Comparison of ENCODE assay signal across 9 cellular contexts in genomic region chr11:128503231-128503991, GRCh38.
DNase-seq lines count a peak whose midpoint lies in the region; ATAC-seq and TF ChIP-seq lines count a peak whose summit lies in the region.
"Had no signal": no experiment of that assay in that cellular context is flagged by ENCODE, and none has a peak within 500 bp of the region (broad histone marks: within the 10 kb centered on the region; RNA-seq: fewer than 3 reads in every experiment).

No MANE protein-coding gene starts in this region.

- POLR2A ChIA-PET in T-cell (lab: Charles Lee): interaction anchor here (0.5 to 7.1 kb wide), 17 partner anchors 10 to 342 kb away, joined by 3 to 86 read pairs (median 3); no protein-coding TSS in a partner anchor

- H3K27ac Mint-ChIP-seq in T-cell: peak overlapping the region; percentile 96 to 98

- H3K27ac ChIP-seq in fibroblast of lung (ENCODE audit: insufficient read depth, low read length): peak overlapping the region; percentile 92
- H3K27ac ChIP-seq: BLaER1 had no signal

- no peaks in the 10 kb centered on the region for H3K27me3 Mint-ChIP-seq in T-cell

- H3K27me3 ChIP-seq in fibroblast of lung (ENCODE audit: control insufficient read depth, insufficient read depth, low read length): no peaks in the 10 kb centered on the region
- H3K27me3 ChIP-seq: BLaER1 had no signal

- H3K79me2 ChIP-seq in fibroblast of lung (ENCODE audit: control insufficient read depth, insufficient read depth, low read length): peaks cover 93% of the 10 kb centered on the region

- no peak overlapping the region for H2AFZ ChIP-seq in fibroblast of lung (ENCODE audit: low read length)

- H3K9me3 Mint-ChIP-seq in T-cell: no peaks in the 10 kb centered on the region

- no peaks in the 10 kb centered on the region for H4K20me1 ChIP-seq in fibroblast of lung (ENCODE audit: control insufficient read depth, extremely low read depth, insufficient read depth, low read length)

- H3K4me3 Mint-ChIP-seq in T-cell: peak overlapping the region; percentile 82 to 99 (median 98)

- CTCF ChIA-PET in T-cell (lab: Charles Lee): interaction anchor here (0.8 to 4.9 kb wide), 20 partner anchors 8 to 464 kb away, joined by 3 to 30 read pairs (median 5); no protein-coding TSS in a partner anchor

- H3K4me1 ChIP-seq in fibroblast of lung (ENCODE audit: control insufficient read depth, extremely low read depth, insufficient read depth, low read length): peaks cover 71% of the 10 kb centered on the region

- H3K9me3 ChIP-seq in fibroblast of lung (ENCODE audit: control insufficient read depth, insufficient read depth, low read depth, low read length): no peaks in the 10 kb centered on the region

- peaks cover 96 to 100% (median 97%) of the 10 kb centered on the region in 3 donors for H3K4me1 Mint-ChIP-seq in T-cell

- no peak overlapping the region for H3K4me3 ChIP-seq in fibroblast of lung (replicated peaks in 1 of 4; ENCODE audit: control extremely low read depth in 1 of 4, insufficient read depth in 1 of 4, low read depth in 3 of 4, low read length in 4 of 4)
- H3K4me3 ChIP-seq: BLaER1 had no signal

- peak overlapping the region; percentile 14 for H3K9ac ChIP-seq in fibroblast of lung (ENCODE audit: insufficient read depth, low read length)
- H3K9ac ChIP-seq: BLaER1 had no signal

- DNase-seq in activated CD8-positive, alpha-beta memory T cell treated with anti-CD3 and anti-CD28 coated beads for 24 hours: peak; percentile 82
- DNase-seq in activated CD8-positive, alpha-beta memory T cell treated with anti-CD3 and anti-CD28 coated beads, Interleukin-2, amount 50 U/mL, for 48 hours: no peak
- peak in 29 of 34 experiments; percentile 47 to 73 (median 59) for DNase-seq in T-cell
- peak; percentile 87 to 96 for DNase-seq in fibroblast of lung (ENCODE audit: low read depth in 2 of 2)
- DNase-seq in stimulated activated naive CD4-positive, alpha-beta T cell (lab: John Stamatoyannopoulos, UW): peak; percentile 43 to 59 (median 50)
- DNase-seq in NCI-H1105 treated with DMSO at 0.1 percent for 48 hours (lab: John Stamatoyannopoulos, UW): no peak
- DNase-seq in left lobe of liver (ENCODE audit: low spot score): no peak

- peaks cover 74% of the 10 kb centered on the region for H3K36me3 Mint-ChIP-seq in T-cell

- no peak for TF ChIP-seq CTCF in fibroblast of lung (conservative IDR thresholded peaks at IDR 0.05 in 1 of 2, IDR thresholded peaks at IDR 0.05 in 1 of 2; ENCODE audit: low read depth in 1 of 2, low read length in 2 of 2)

- H3K36me3 ChIP-seq in fibroblast of lung (ENCODE audit: control insufficient read depth, insufficient read depth, low read length): no peaks in the 10 kb centered on the region

- peak overlapping the region; percentile 42 for H3K4me2 ChIP-seq in fibroblast of lung (ENCODE audit: extremely low read depth, insufficient read depth, low read length)
- H3K4me2 ChIP-seq: BLaER1 had no signal

- peak; percentile 17 to 73 (median 30) for ATAC-seq in T-cell (replicated peaks in 1 of 4)
- ATAC-seq in HG03460 (IDR thresholded peaks at IDR 0.05; ENCODE audit: unreplicated experiment): no peak
- no peak for ATAC-seq in left lobe of liver

Comparison
In these comparisons a context has a peak if more than half of its experiments do, and no peak if none do; other contexts are left out.
1. DNase-seq: peak in activated CD8-positive, alpha-beta memory T cell treated with anti-CD3 and anti-CD28 coated beads for 24 hours (single experiment), T-cell (29 of 34), fibroblast of lung (2 of 2) and stimulated activated naive CD4-positive, alpha-beta T cell (6 of 6); none in activated CD8-positive, alpha-beta memory T cell treated with anti-CD3 and anti-CD28 coated beads, Interleukin-2, amount 50 U/mL, for 48 hours (single experiment), NCI-H1105 treated with DMSO at 0.1 percent for 48 hours (single experiment) and left lobe of liver (single experiment).
2. ATAC-seq: peak in T-cell (4 of 4); none in HG03460 (single experiment) and left lobe of liver (single experiment).